31 cellular contexts compared by ENCODE assay signal in the genomic region with DNA sequence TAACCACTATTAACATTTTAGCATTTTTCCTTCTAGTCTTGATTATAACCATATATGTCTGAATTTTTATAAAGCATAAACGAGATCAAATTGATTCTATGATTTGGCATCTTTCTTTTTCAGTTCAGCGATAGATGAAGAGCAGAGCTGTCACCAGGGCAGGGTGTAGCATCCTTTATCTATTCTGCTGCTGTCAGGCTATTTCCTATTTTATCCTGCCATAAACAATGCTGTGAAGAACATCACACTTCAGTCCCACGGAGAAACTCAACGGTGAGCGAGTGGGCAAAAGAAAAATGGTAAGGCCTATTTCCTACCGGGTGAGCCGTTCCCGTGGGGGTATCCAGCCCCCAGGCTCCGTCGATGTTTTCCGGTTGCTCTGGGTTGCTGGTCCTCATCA. TPM values are rescaled to one million over a fixed set of nuclear protein-coding genes. Genes with fewer than 3 reads are reported as not detected.
DNase-seq lines count a peak whose midpoint lies in the region; ATAC-seq, FAIRE-seq and TF ChIP-seq lines count a peak whose summit lies in the region.
"Had no signal": no experiment of that assay in that cellular context is flagged by ENCODE, and none has a peak within 500 bp of the region (broad histone marks: within the 10 kb centered on the region; RNA-seq: fewer than 3 reads in every experiment).

No MANE protein-coding gene starts in this region.

- POLR2A ChIA-PET in K562 (lab: Yijun Ruan, JAX) = interaction anchor here (0.8 to 1.2 kb wide), 2 partner anchors 17 to 55 kb away, joined by 3 read pairs; no protein-coding TSS in a partner anchor

- CTCF ChIA-PET in K562 (lab: Yijun Ruan, JAX; ENCODE audit: low intra/inter-chr PET ratio) = no interaction called here

- TF ChIP-seq CTCF in K562 (IDR thresholded peaks at IDR 0.05 in 2 of 3, conservative IDR thresholded peaks at IDR 0.05 in 1 of 3; ENCODE audit: insufficient read depth in 2 of 3, low read depth in 1 of 3, low read length in 3 of 3) (no peak), left ventricle myocardium inferior (IDR thresholded peaks at IDR 0.05; ENCODE audit: borderline replicate concordance) (no peak), upper lobe of right lung (IDR thresholded peaks at IDR 0.05) (no peak)

- in situ Hi-C loops in K562 (cut with MboI) = loop anchor here (25.0 kb wide), 1 partner anchor 756 kb away; no protein-coding TSS in a partner anchor

- H3K27ac ChIP-seq in K562 (ENCODE audit: extremely low read depth, low read depth, low read length) = no peak overlapping the region
- H3K27ac ChIP-seq in left ventricle myocardium inferior (replicated peaks) = peak overlapping the region; percentile 12
- H3K27ac ChIP-seq in right cardiac atrium (ENCODE audit: low read length) = peak overlapping the region; percentile 87
- H3K27ac ChIP-seq in upper lobe of right lung = no peak overlapping the region
- H3K27ac ChIP-seq: BLaER1 had no signal

- H3K9ac ChIP-seq in K562 (ENCODE audit: insufficient read depth in 1 of 2, low read depth in 2 of 2, low read length in 2 of 2) = peak overlapping the region in 1 of 2 experiments; percentile 23; a peak in 1 of 4 replicates
- H3K9ac ChIP-seq: BLaER1 had no signal

- H3K79me2 ChIP-seq in K562 (ENCODE audit: control insufficient read depth, insufficient read depth, low read length) = no peaks in the 10 kb centered on the region

- no peaks in the 10 kb centered on the region for H4K20me1 ChIP-seq in K562 (replicated peaks; ENCODE audit: control insufficient read depth, insufficient read depth, low read length)
- H4K20me1 ChIP-seq: BLaER1 had no signal

- no peak for DNase-seq in Right ventricle myocardium superior
- DNase-seq in left ventricle myocardium superior = no peak
- no peak for DNase-seq in K562 (ENCODE audit: extremely low read depth in 1 of 4, low spot score in 3 of 4)
- DNase-seq in left ventricle myocardium inferior = no peak
- DNase-seq in right cardiac atrium = no peak
- no peak for DNase-seq in upper lobe of right lung
- no peak for DNase-seq in NCI-H1694 (lab: John Stamatoyannopoulos, UW)
- DNase-seq: 8988T; ACHN; BE2C; C1 segment of cervical spinal cord; CD4-positive, alpha-beta memory T cell; CD4-positive, CD25-positive, alpha-beta regulatory T cell; CD8-positive, alpha-beta memory T cell; COR-L47; DMS 273 treated with DMSO at 0.1 percent for 48 hours; DMS153; DMS53; DMS79; DND-41; EL; GDM1 had no signal

- no peak for TF ChIP-seq RAD21 in K562 (CRISPR knock-in tag; conservative IDR thresholded peaks at IDR 0.05 in 1 of 2, IDR thresholded peaks at IDR 0.05 in 1 of 2)

- ATAC-seq in Right ventricle myocardium superior (ENCODE audit: poor library complexity) = peak; percentile 32
- ATAC-seq in left ventricle myocardium superior = no peak
- no peak for ATAC-seq in K562
- peak; percentile 64 to 65 for ATAC-seq in right cardiac atrium
- no peak for ATAC-seq in upper lobe of right lung
- ATAC-seq: GM12878 had no signal

- no peaks in the 10 kb centered on the region for H3K36me3 ChIP-seq in K562 (ENCODE audit: control insufficient read depth, insufficient read depth, low read length)
- no peaks in the 10 kb centered on the region for H3K36me3 ChIP-seq in left ventricle myocardium inferior
- H3K36me3 ChIP-seq in upper lobe of right lung = no peaks in the 10 kb centered on the region
- H3K36me3 ChIP-seq: BE2C, BLaER1 had no signal

- no peak for TF ChIP-seq EP300 in K562 (IDR thresholded peaks at IDR 0.05; ENCODE audit: low read length)

- H3K4me2 ChIP-seq in K562 (ENCODE audit: insufficient read depth, low read length) = peak overlapping the region; percentile 28; the same call in 1 of the 2 replicates
- H3K4me2 ChIP-seq: BLaER1 had no signal

- intact Hi-C loops in Right ventricle myocardium superior (cut with DNase I) = no loop called here
- intact Hi-C loops in left ventricle myocardium superior (cut with micrococcal nuclease) = no loop called here
- intact Hi-C loops in K562 (cut with micrococcal nuclease) = no loop called here
- intact Hi-C loops in left ventricle myocardium inferior (cut with micrococcal nuclease) = no loop called here
- intact Hi-C loops in right cardiac atrium (cut with DNase I) = no loop called here
- intact Hi-C loops in upper lobe of right lung (cut with DNase I) = no loop called here

- no peak for FAIRE-seq in K562 (lab: Jason Lieb, UNC)
- FAIRE-seq: A204.1, GM12878, GM12892, GM18507 had no signal

- WGBS in K562 (ENCODE audit: insufficient coverage, low coverage, missing lambda C conversion rate) = 14% methylated on average over 11 of the region's 11 CpGs
- 35% methylated on average over 11 of the region's 11 CpGs for WGBS in right cardiac atrium

- H2AFZ ChIP-seq in K562 (ENCODE audit: low read depth, low read length) = no peak overlapping the region

- H3K27me3 ChIP-seq in K562 (ENCODE audit: control insufficient read depth in 2 of 2, insufficient read depth in 2 of 2, low read length in 2 of 2) (peaks cover 25 to 32% of the 10 kb centered on the region in 2 experiments), left ventricle myocardium inferior (ENCODE audit: low read depth) (no peaks in the 10 kb centered on the region), right cardiac atrium (ENCODE audit: control insufficient read depth, insufficient read depth) (no peaks in the 10 kb centered on the region), upper lobe of right lung (no peaks in the 10 kb centered on the region)
- H3K27me3 ChIP-seq: BE2C, BLaER1 had no signal

- H3K4me3 ChIP-seq in K562 = no peak overlapping the region
- H3K4me3 ChIP-seq in left ventricle myocardium inferior = no peak overlapping the region
- no peak overlapping the region for H3K4me3 ChIP-seq in right cardiac atrium (ENCODE audit: low read length)
- no peak overlapping the region for H3K4me3 ChIP-seq in upper lobe of right lung
- H3K4me3 ChIP-seq: BLaER1, GM12878 had no signal

- TF ChIP-seq POLR2A in K562 (conservative IDR thresholded peaks at IDR 0.05) = no peak

- H3K4me1 ChIP-seq in K562 (replicated peaks in 1 of 2; ENCODE audit: control insufficient read depth in 2 of 2, insufficient read depth in 2 of 2, low read length in 2 of 2) (peaks cover 0 to 8% of the 10 kb centered on the region in 2 experiments; a peak in 2 of 5 replicates), left ventricle myocardium inferior (peaks cover 26% of the 10 kb centered on the region), right cardiac atrium (ENCODE audit: control insufficient read depth, insufficient read depth, low read length) (no peaks in the 10 kb centered on the region), upper lobe of right lung (no peaks in the 10 kb centered on the region)
- H3K4me1 ChIP-seq: BE2C, BLaER1 had no signal

- no TSS peak for BruUV-seq in K562 (replicated peaks; lab: Mats Ljungman, UMichigan)

- no peaks in the 10 kb centered on the region for H3K9me1 ChIP-seq in K562 (ENCODE audit: control insufficient read depth, insufficient read depth, low read length)

- H3K9me3 ChIP-seq in K562 (replicated peaks; ENCODE audit: control insufficient read depth, insufficient read depth, low read depth, low read length) (no peaks in the 10 kb centered on the region), left ventricle myocardium inferior (replicated peaks) (no peaks in the 10 kb centered on the region), right cardiac atrium (ENCODE audit: control insufficient read depth, low read length) (no peaks in the 10 kb centered on the region), upper lobe of right lung (no peaks in the 10 kb centered on the region)
- H3K9me3 ChIP-seq: BE2C, BLaER1 had no signal

RNA-seq across cellular contexts. Expression of gene TMEM40, which starts 15.5 kb away (rescaled TPM):
- total RNA-seq in Right ventricle myocardium superior = 5.6 TPM
- 2.8 TPM for total RNA-seq in left ventricle myocardium superior
- not detected in 2 replicates for total RNA-seq in K562 (2011; cell fraction: chromatin; rRNA removed; ENCODE audit: low replicate concordance)
- not detected in 2 replicates for total RNA-seq in K562 (2011; cell fraction: nucleolus; rRNA removed)
- not detected in 2 replicates for total RNA-seq in K562 (2011; cell fraction: nucleoplasm; rRNA removed)
- total RNA-seq in K562 (2014; rRNA removed) = not detected in 2 replicates
- not detected in 2 replicates for total RNA-seq in K562 (2014; rRNA removed; fragmentation: Illumina TruSeq; extraction: Trizol)
- not detected in 2 replicates for total RNA-seq in K562 (2015; rRNA removed; fragmentation: Illumina TruSeq; extraction: Trizol)
- not detected in 2 replicates for total RNA-seq in K562 (2021)
- polyA plus RNA-seq in K562 (2011; rRNA removed) = 0.31 TPM in 1 of 2 replicates, not detected in the other
- not detected in 2 replicates for polyA plus RNA-seq in K562 (2011; cell fraction: cytosol; rRNA removed)
- not detected in 2 replicates for polyA plus RNA-seq in K562 (2011; cell fraction: nucleus; rRNA removed)
- not detected in 2 replicates for polyA plus RNA-seq in K562 (2012)
- not detected in 2 replicates for polyA plus RNA-seq in K562 (2014; fragmentation: Illumina TruSeq; extraction: Trizol)
- under 1 TPM; 0.11 to 0.14 TPM for polyA plus RNA-seq in K562 (2014; fragmentation: Nextera tagmentation; extraction: Ambion mirVana)
- not detected in 2 replicates for polyA plus RNA-seq in K562 (2014; rRNA removed)
- polyA minus RNA-seq in K562 (2011; rRNA and poly(A)+ RNA removed) = not detected in 2 replicates
- polyA minus RNA-seq in K562 (2011; cell fraction: cytosol; rRNA and poly(A)+ RNA removed) = not detected in 2 replicates
- not detected in 2 replicates for polyA minus RNA-seq in K562 (2011; cell fraction: nucleus; rRNA and poly(A)+ RNA removed)
- total RNA-seq in left ventricle myocardium inferior = 4.5 TPM
- 1 to 10 TPM; 3.3 to 5.1 (median 3.7) TPM for total RNA-seq in right cardiac atrium
- polyA plus RNA-seq in right cardiac atrium = 5.2 TPM
- not detected for total RNA-seq in upper lobe of right lung
- total RNA-seq: A673; CD4-positive, alpha-beta memory T cell; CD8-positive, alpha-beta memory T cell; Daoy; G401; GM12878 had no signal
- polyA plus RNA-seq: CD4-positive, alpha-beta memory T cell; CD4-positive, CD25-positive, alpha-beta regulatory T cell; CD8-positive, alpha-beta memory T cell had no signal

RNA-seq across cellular contexts. Expression of gene CAND2, which starts 52.9 kb away (rescaled TPM):
- total RNA-seq in Right ventricle myocardium superior (61.6 TPM), left ventricle myocardium superior (69.2 TPM), K562 (2014; rRNA removed) (6.4 and 7.8 TPM in 2 replicates), K562 (2014; rRNA removed; fragmentation: Illumina TruSeq; extraction: Trizol) (2.5 and 3.1 TPM in 2 replicates), K562 (2015; rRNA removed; fragmentation: Illumina TruSeq; extraction: Trizol) (4.3 and 4.9 TPM in 2 replicates), K562 (2021) (14.2 and 14.9 TPM in 2 replicates), left ventricle myocardium inferior (76.2 TPM), right cardiac atrium (10 to 100 TPM; 33.2 to 63.6 (median 50.4) TPM), upper lobe of right lung (7.8 TPM)
- 16.3 and 50.5 TPM in 2 replicates for total RNA-seq in K562 (2011; cell fraction: chromatin; rRNA removed; ENCODE audit: low replicate concordance)
- 28.2 and 28.5 TPM in 2 replicates for total RNA-seq in K562 (2011; cell fraction: nucleolus; rRNA removed)
- total RNA-seq in K562 (2011; cell fraction: nucleoplasm; rRNA removed) = 14.7 and 16.9 TPM in 2 replicates
- polyA plus RNA-seq in K562 (2011; rRNA removed) (4.6 and 5.0 TPM in 2 replicates), K562 (2014; fragmentation: Illumina TruSeq; extraction: Trizol) (4.2 and 6.5 TPM in 2 replicates), K562 (2014; fragmentation: Nextera tagmentation; extraction: Ambion mirVana) (1 to 10 TPM in 1 of 2 experiments, under 1 TPM in 1; 0.91 to 1.4 TPM), K562 (2014; rRNA removed) (7.6 and 7.7 TPM in 2 replicates), right cardiac atrium (36.6 TPM)
- polyA plus RNA-seq in K562 (2011; cell fraction: cytosol; rRNA removed) = 3.2 and 10.0 TPM in 2 replicates
- polyA plus RNA-seq in K562 (2011; cell fraction: nucleus; rRNA removed) = 10.2 and 21.2 TPM in 2 replicates
- 6.1 and 10.3 TPM in 2 replicates for polyA plus RNA-seq in K562 (2012)
- polyA minus RNA-seq in K562 (2011; rRNA and poly(A)+ RNA removed) = 3.8 and 8.1 TPM in 2 replicates
- polyA minus RNA-seq in K562 (2011; cell fraction: cytosol; rRNA and poly(A)+ RNA removed) = 7.7 and 7.8 TPM in 2 replicates
- polyA minus RNA-seq in K562 (2011; cell fraction: nucleus; rRNA and poly(A)+ RNA removed) = 10.2 and 10.9 TPM in 2 replicates
- polyA plus RNA-seq: CD14-positive monocyte had no signal

Comparison
In these comparisons a context has a peak if more than half of its experiments do, and no peak if none do; other contexts are left out.
1. ATAC-seq: peak in Right ventricle myocardium superior (single experiment) and right cardiac atrium (2 of 2); none in left ventricle myocardium superior (single experiment), K562 (single experiment) and upper lobe of right lung (single experiment).
2. H3K27ac ChIP-seq: peak in left ventricle myocardium inferior (single experiment) and right cardiac atrium (single experiment); none in K562 (single experiment) and upper lobe of right lung (single experiment).